ENCODE assay signal across 16 cellular contexts in the genomic region with DNA sequence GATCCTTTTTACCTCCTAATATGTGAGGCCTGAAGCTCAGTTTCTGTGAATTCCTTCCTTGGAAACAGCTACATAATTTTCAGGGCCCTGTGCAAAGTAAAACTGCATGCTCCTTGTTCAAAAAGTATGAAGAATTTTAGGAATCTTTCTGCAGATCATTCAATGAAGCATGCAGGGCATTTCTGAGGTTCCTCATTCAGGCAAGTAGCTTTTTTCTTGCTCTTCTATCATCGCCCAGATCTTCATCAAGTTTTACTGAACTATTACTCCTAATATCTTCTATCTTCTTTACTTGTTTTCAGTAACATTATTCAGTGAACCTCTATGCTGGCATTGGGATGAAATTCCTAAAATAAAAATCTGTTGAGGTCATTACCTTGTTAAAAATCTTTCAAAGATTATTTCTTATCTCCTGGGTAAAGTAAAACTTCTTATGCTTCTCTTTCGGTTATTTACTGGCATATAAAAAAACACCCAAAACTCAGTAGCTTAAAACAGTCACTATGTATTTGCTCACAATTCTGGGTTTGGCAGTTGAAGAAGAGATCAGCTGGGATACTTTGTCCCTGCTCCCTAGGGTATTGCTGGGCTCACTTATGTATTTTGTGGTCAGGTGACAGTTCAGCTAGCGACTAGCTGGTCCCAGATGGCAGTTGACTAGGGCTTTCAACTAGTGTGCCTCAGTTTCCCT. TPM values are rescaled to one million over a fixed set of nuclear protein-coding genes. Genes with fewer than 3 reads are reported as not detected.
DNase-seq lines count a peak whose midpoint lies in the region; ATAC-seq, FAIRE-seq and TF ChIP-seq lines count a peak whose summit lies in the region.
"Had no signal": no experiment of that assay in that cellular context is flagged by ENCODE, and none has a peak within 500 bp of the region (broad histone marks: within the 10 kb centered on the region; RNA-seq: fewer than 3 reads in every experiment).

No MANE protein-coding gene starts in this region.

- peak overlapping the region; percentile 71 for H2AFZ ChIP-seq in IMR-90 (replicated peaks; ENCODE audit: low read length, poor library complexity)
- peak overlapping the region; percentile 92 for H2AFZ ChIP-seq in H1 (ENCODE audit: low read length)
- H2AFZ ChIP-seq: parathyroid adenoma had no signal

- H2BK15ac ChIP-seq in IMR-90 (ENCODE audit: low read depth, low read length) (peak overlapping the region; percentile 87; the same call in 2 of the 3 replicates), H1 (ENCODE audit: low read length) (no peak overlapping the region)

- FAIRE-seq in H1 (lab: Jason Lieb, UNC): no peak
- FAIRE-seq: frontal cortex had no signal

- H4K8ac ChIP-seq in IMR-90 (ENCODE audit: low read depth in 2 of 2, low read length in 2 of 2) (peak overlapping the region; percentile 60 to 82; a peak in 2 of 4 replicates), H1 (ENCODE audit: extremely low read depth, insufficient read depth, low read length) (no peak overlapping the region)

- H4K20me1 ChIP-seq in BLaER1 (no peaks in the 10 kb centered on the region), IMR-90 (ENCODE audit: insufficient read depth, low read length) (no peaks in the 10 kb centered on the region), H1 (replicated peaks in 1 of 2; ENCODE audit: control insufficient read depth in 1 of 2, insufficient read depth in 2 of 2, low read length in 2 of 2) (no peaks in the 10 kb centered on the region)

- TF ChIP-seq RAD21 in IMR-90 (IDR thresholded peaks at IDR 0.05; ENCODE audit: low read length) (no peak), H1 (IDR thresholded peaks at IDR 0.05 in 1 of 2, conservative IDR thresholded peaks at IDR 0.05 in 1 of 2; ENCODE audit: low read depth in 2 of 2, low read length in 2 of 2) (no peak)

- H3K4me2 ChIP-seq in BLaER1 (peak overlapping the region; percentile 79), IMR-90 (ENCODE audit: low read depth, low read length) (peak overlapping the region; percentile 33), H1 (ENCODE audit: insufficient read depth in 1 of 2, low read depth in 2 of 2, low read length in 2 of 2) (no peak overlapping the region)

- H3K9me3 ChIP-seq in BLaER1 (no peaks in the 10 kb centered on the region), IMR-90 (ENCODE audit: control insufficient read depth, insufficient read depth, low read length) (no peaks in the 10 kb centered on the region), H1 (ENCODE audit: insufficient read depth in 2 of 2, low read depth in 1 of 2, low read length in 1 of 2) (no peaks in the 10 kb centered on the region), body of pancreas (no peaks in the 10 kb centered on the region)

- H2BK20ac ChIP-seq in IMR-90 (ENCODE audit: low read depth, low read length) (peak overlapping the region; percentile 95), H1 (ENCODE audit: low read length) (no peak overlapping the region)

- no peak overlapping the region for H3K56ac ChIP-seq in IMR-90 (ENCODE audit: extremely low read depth, insufficient read depth, low read length)
- no peak overlapping the region for H3K56ac ChIP-seq in H1 (replicated peaks; ENCODE audit: insufficient read length, low read depth, low read length)

- DNase-seq in IMR-90 (peak; percentile 27), H1 (ENCODE audit: low read depth in 1 of 2, low spot score in 2 of 2) (no peak), omental fat pad (ENCODE audit: low spot score) (no peak), NCI-H1930 (lab: John Stamatoyannopoulos, UW) (no peak), body of pancreas (no peak)
- DNase-seq: activated B cell treated with CpG ODN at 0.5 μM for 24 hours; activated naive CD4-positive, alpha-beta T cell treated with anti-CD3 and anti-CD28 coated beads for 36 hours; effector memory CD8-positive, alpha-beta T cell; NCI-H146; stimulated activated CD4-positive, alpha-beta T cell treated with anti-CD3 and anti-CD28 coated beads, Interleukin-12 subunit alpha, Interleukin-12 subunit beta, amount 100 ng/mL, for 4 hours had no signal

- no peak for TF ChIP-seq EP300 in H1 (IDR thresholded peaks at IDR 0.05; ENCODE audit: borderline replicate concordance in 1 of 2, low read depth in 2 of 2, low read length in 2 of 2)

- TF ChIP-seq POLR2A in IMR-90 (IDR thresholded peaks at IDR 0.05; ENCODE audit: low read depth, low read length): no peak
- TF ChIP-seq POLR2A in H1 (IDR thresholded peaks at IDR 0.05; ENCODE audit: control extremely low read depth in 1 of 2, low read depth in 2 of 2, low read length in 2 of 2): no peak
- TF ChIP-seq POLR2A in body of pancreas (IDR thresholded peaks at IDR 0.05): no peak

- H3K4me3 ChIP-seq in BLaER1: no peak overlapping the region
- no peak overlapping the region for H3K4me3 ChIP-seq in IMR-90 (ENCODE audit: insufficient read depth, low read depth, low read length)
- H3K4me3 ChIP-seq in H1 (ENCODE audit: extremely low read depth in 1 of 4, insufficient read depth in 2 of 4, low read depth in 3 of 4, low read length in 4 of 4): no peak overlapping the region
- no peak overlapping the region for H3K4me3 ChIP-seq in body of pancreas

- no peaks in the 10 kb centered on the region for H3K27me3 ChIP-seq in BLaER1
- H3K27me3 ChIP-seq in IMR-90 (ENCODE audit: control insufficient read depth, insufficient read depth, low read length): no peaks in the 10 kb centered on the region
- H3K27me3 ChIP-seq in H1 (replicated peaks in 1 of 4; ENCODE audit: control insufficient read depth in 3 of 4, extremely low read depth in 1 of 4, insufficient read depth in 3 of 4, low read length in 3 of 4): peaks cover 0 to 1% (median 0%) of the 10 kb centered on the region in 4 experiments; a peak in 1 of 7 replicates
- no peaks in the 10 kb centered on the region for H3K27me3 ChIP-seq in body of pancreas

- TF ChIP-seq CTCF in IMR-90 (conservative IDR thresholded peaks at IDR 0.05; ENCODE audit: low read depth, low read length) (no peak), H1 (IDR thresholded peaks at IDR 0.05; ENCODE audit: control extremely low read depth in 1 of 3, insufficient read depth in 1 of 3, low read depth in 1 of 3, low read length in 3 of 3) (no peak), omental fat pad (IDR thresholded peaks at IDR 0.05) (no peak), body of pancreas (IDR thresholded peaks at IDR 0.05) (no peak)

- BruUV-seq in IMR-90 (replicated peaks; lab: Mats Ljungman, UMichigan): no TSS peak

- H2AK5ac ChIP-seq in IMR-90 (ENCODE audit: low read depth, low read length) (peak overlapping the region; percentile 79), H1 (ENCODE audit: low read depth, low read length) (no peak overlapping the region)

- H3K23ac ChIP-seq in IMR-90 (ENCODE audit: low read depth, low read length): peak overlapping the region; percentile 74; the same call in 1 of the 2 replicates
- no peak overlapping the region for H3K23ac ChIP-seq in H1 (ENCODE audit: insufficient read length)

- POLR2A ChIA-PET in IMR-90 (lab: Charles Lee; ENCODE audit: unreplicated experiment) (no interaction called here), H1 (lab: Charles Lee; ENCODE audit: partially characterized antibody) (no interaction called here)

- dilution Hi-C loops in IMR-90 (cut with HindIII; ENCODE audit: low sequenced_read_pairs, unreplicated experiment): no loop called here

- H4K91ac ChIP-seq in IMR-90 (ENCODE audit: insufficient read depth, low read depth, low read length): peak overlapping the region; percentile 78
- H4K91ac ChIP-seq in H1 (replicated peaks; ENCODE audit: insufficient read length, low read length): no peak overlapping the region

- H3K9me1 ChIP-seq in IMR-90 (ENCODE audit: insufficient read depth, low read length): peaks cover 12% of the 10 kb centered on the region; the same call in 1 of the 2 replicates

- no peaks in the 10 kb centered on the region for H3K79me1 ChIP-seq in IMR-90 (ENCODE audit: low read depth in 1 of 2, low read length in 2 of 2)
- H3K79me1 ChIP-seq in H1 (ENCODE audit: low read depth, low read length): no peaks in the 10 kb centered on the region

- H3K4ac ChIP-seq in IMR-90 (ENCODE audit: low read depth, low read length) (peak overlapping the region; percentile 90), H1 (replicated peaks; ENCODE audit: insufficient read length, low read depth, low read length) (no peak overlapping the region)

- H3K4me1 ChIP-seq in BLaER1 (peaks cover 26% of the 10 kb centered on the region), IMR-90 (ENCODE audit: control insufficient read depth, insufficient read depth, low read length) (peaks cover 20% of the 10 kb centered on the region), H1 (replicated peaks in 1 of 4; ENCODE audit: control insufficient read depth in 3 of 4, insufficient read depth in 4 of 4, low read length in 3 of 4) (peaks cover 0 to 6% (median 2%) of the 10 kb centered on the region in 4 experiments; a peak in 1 of 7 replicates), body of pancreas (peaks cover 24% of the 10 kb centered on the region)
- H3K4me1 ChIP-seq: parathyroid adenoma had no signal

- no CpG with 5 or more reads among the region's 3 CpGs for WGBS in IMR-90 (ENCODE audit: extremely low coverage in 2 of 2, insufficient read length in 1 of 2), 2 experiments
- WGBS in H1 (ENCODE audit: extremely low coverage in 1 of 2, insufficient coverage in 1 of 2, insufficient read length in 1 of 2, insufficient replicate concordance in 2 of 2, low coverage in 1 of 2, low lambda C conversion rate in 2 of 2, missing lambda C conversion rate in 1 of 2), 2 experiments: 79% methylated on average over 3 of the region's 3 CpGs; no CpG with 5 or more reads in 1 of the 2 experiments
- WGBS in body of pancreas, 2 donors: 46 to 54% methylated on average over 3 of the region's 3 CpGs

- H2BK120ac ChIP-seq in IMR-90 (ENCODE audit: low read depth, low read length) (peak overlapping the region; percentile 87), H1 (replicated peaks; ENCODE audit: low read depth, low read length) (no peak overlapping the region)

- H3K14ac ChIP-seq in IMR-90 (replicated peaks; ENCODE audit: low read depth, low read length): peak overlapping the region; percentile 83
- H3K14ac ChIP-seq in H1 (ENCODE audit: insufficient read length): no peak overlapping the region

- no peaks in the 10 kb centered on the region for H3K79me2 ChIP-seq in H1 (ENCODE audit: control insufficient read depth in 1 of 2, insufficient read depth in 2 of 2, low read length in 2 of 2)
- H3K79me2 ChIP-seq: parathyroid adenoma had no signal

- in situ Hi-C loops in IMR-90 (cut with MboI; ENCODE audit: low sequenced_read_pairs): no loop called here

- CTCF ChIA-PET in IMR-90 (lab: Yijun Ruan, JAX): interaction anchor here (0.7 kb wide), 1 partner anchor 26 kb away, joined by 3 read pairs; no protein-coding TSS in a partner anchor
- CTCF ChIA-PET in H1 (lab: Charles Lee; ENCODE audit: partially characterized antibody): interaction anchor here (1.3 to 2.5 kb wide), 4 partner anchors 26 to 156 kb away, joined by 3 to 8 read pairs (median 4); no protein-coding TSS in a partner anchor

- H2AK9ac ChIP-seq in IMR-90 (replicated peaks; ENCODE audit: low read depth, low read length, poor library complexity): no peak overlapping the region

- H3K27ac ChIP-seq in BLaER1 (peak overlapping the region; percentile 27; the same call in 1 of the 2 replicates), IMR-90 (ENCODE audit: insufficient read depth, low read length) (peak overlapping the region; percentile 82; the same call in 1 of the 2 replicates), H1 (ENCODE audit: low read depth, low read length) (no peak overlapping the region; the same call in 1 of the 2 replicates), body of pancreas (peak overlapping the region in 2 of 4 donors; percentile 27 to 49)
- H3K27ac ChIP-seq: HL-60, parathyroid adenoma had no signal

- no peaks in the 10 kb centered on the region for H3K23me2 ChIP-seq in H1 (ENCODE audit: low read depth, low read length)

- H2BK12ac ChIP-seq in H1 (ENCODE audit: low read depth, low read length): no peak overlapping the region

- intact Hi-C loops in IMR-90 (cut with micrococcal nuclease) (no loop called here), body of pancreas (cut with DNase I) (no loop called here)

- H3K9ac ChIP-seq in BLaER1 (no peak overlapping the region), IMR-90 (ENCODE audit: low read depth, low read length) (peak overlapping the region; percentile 58), H1 (replicated peaks in 1 of 4; ENCODE audit: extremely low read depth in 1 of 4, low read depth in 3 of 4, low read length in 3 of 4) (no peak overlapping the region; a peak in 1 of 7 replicates)
- H3K9ac ChIP-seq: parathyroid adenoma had no signal

- ATAC-seq in IMR-90 (ENCODE audit: low read depth): peak; percentile 53
- ATAC-seq in omental fat pad (ENCODE audit: low FRiP score): peak; percentile 16
- ATAC-seq in HG03432 (IDR thresholded peaks at IDR 0.05; ENCODE audit: unreplicated experiment): no peak
- no peak for ATAC-seq in GM18909 (IDR thresholded peaks at IDR 0.05; ENCODE audit: poor library complexity, unreplicated experiment)
- ATAC-seq in body of pancreas: no peak
- ATAC-seq: effector memory CD8-positive, alpha-beta T cell had no signal

- no peaks in the 10 kb centered on the region for H3K36me3 ChIP-seq in BLaER1
- no peaks in the 10 kb centered on the region for H3K36me3 ChIP-seq in IMR-90 (ENCODE audit: control insufficient read depth, insufficient read depth, low read length)
- no peaks in the 10 kb centered on the region; a peak in 1 of 8 replicates for H3K36me3 ChIP-seq in H1 (ENCODE audit: control insufficient read depth in 2 of 4, insufficient read depth in 4 of 4, low read length in 3 of 4)
- H3K36me3 ChIP-seq in body of pancreas (replicated peaks in 1 of 2; ENCODE audit: insufficient read depth in 1 of 2, low read depth in 2 of 2): no peaks in the 10 kb centered on the region

- H4K5ac ChIP-seq in IMR-90 (ENCODE audit: low read depth, low read length) (peak overlapping the region; percentile 87), H1 (ENCODE audit: insufficient read length, low read depth, low read length) (no peak overlapping the region)

- peak overlapping the region; percentile 92 for H3K18ac ChIP-seq in IMR-90 (ENCODE audit: low read depth, low read length)
- H3K18ac ChIP-seq in H1 (ENCODE audit: extremely low read depth, low read length): no peak overlapping the region

- H2BK5ac ChIP-seq in IMR-90 (ENCODE audit: low read depth, low read length, poor library complexity, severe bottlenecking) (peak overlapping the region; percentile 87), H1 (ENCODE audit: low read depth, low read length) (no peak overlapping the region)

RNA-seq across cellular contexts. Expression of a gene that starts 42.6 kb away (rescaled TPM):
- total RNA-seq in IMR-90 (2012; rRNA removed): 31.4 and 40.0 TPM in 2 replicates
- polyA plus RNA-seq in IMR-90 (2012; rRNA removed): 16.1 and 18.3 TPM in 2 replicates
- 0.74 and 1.2 TPM in 2 replicates for polyA plus RNA-seq in IMR-90 (2012; cell fraction: cytosol; rRNA removed)
- polyA plus RNA-seq in IMR-90 (2012; cell fraction: nucleus; rRNA removed; ENCODE audit: low replicate concordance): 0.94 and 13.1 TPM in 2 replicates
- total RNA-seq in H1 (2021; fragmentation: NEBNext Ultra II Directional; extraction: Animal tissue kit (Norgen Biotek cat#: 25700)): 73.8 and 80.1 TPM in 2 replicates
- 2.4 and 6.1 TPM in 2 replicates for polyA plus RNA-seq in H1 (2011; rRNA removed)
- 14.8 TPM for polyA plus RNA-seq in H1 (2011; cell fraction: cytosol; rRNA removed)
- 5.5 TPM for polyA plus RNA-seq in H1 (2011; cell fraction: nucleus; rRNA removed)
- polyA plus RNA-seq in H1 (2012, experiment 1 of 2): 27.4 to 58.4 TPM (median 34.9 TPM) in 4 replicates
- 2.4 TPM for polyA plus RNA-seq in H1 (2012, experiment 2 of 2)
- polyA plus RNA-seq in H1 (2013, experiment 1 of 2): 98.9 TPM
- 94.1 TPM for polyA plus RNA-seq in H1 (2013, experiment 2 of 2)
- 23.0 and 34.1 TPM in 2 replicates for polyA minus RNA-seq in H1 (2011; rRNA and poly(A)+ RNA removed)
- 12.3 TPM for polyA minus RNA-seq in H1 (2011; cell fraction: cytosol; rRNA and poly(A)+ RNA removed)
- 65.3 TPM for polyA minus RNA-seq in H1 (2011; cell fraction: nucleus; rRNA and poly(A)+ RNA removed)
- total RNA-seq in omental fat pad: 10 to 100 TPM; 28.8 to 39.9 (median 34.3) TPM
- total RNA-seq in body of pancreas: 10 to 100 TPM in 1 of 2 donors, 1 to 10 TPM in 1; 9.3 to 33.9 TPM

Comparison
In these comparisons a context has a peak if more than half of its experiments do, and no peak if none do; other contexts are left out.
1. H3K4me2 ChIP-seq: peak in BLaER1 (single experiment) and IMR-90 (single experiment); none in H1 (0 of 2).
2. ATAC-seq: peak in IMR-90 (single experiment) and omental fat pad (single experiment); none in HG03432 (single experiment), GM18909 (single experiment) and body of pancreas (single experiment).